1 cellular context compared by ENCODE assay signal in genomic region chr4:47722176-47722575, GRCh38.
TF ChIP-seq lines count a peak whose summit lies in the region.

No MANE protein-coding gene starts in this region.

TF ChIP-seq in GM23338, 12 proteins besides CTCF, POLR2A, EP300 and RAD21 (continued from another document):
- TF ChIP-seq ZNF462 (CRISPR knock-in tag; IDR thresholded peaks at IDR 0.05) (no peak), JUNB (IDR thresholded peaks at IDR 0.05; ENCODE audit: unreplicated experiment) (no peak), ZNF114 (CRISPR knock-in tag; IDR thresholded peaks at IDR 0.05) (no peak), EZH2phosphoT487 (IDR thresholded peaks at IDR 0.05; ENCODE audit: unreplicated experiment) (no peak)
TF ChIP-seq in GM23338: peak in this region for 0.
